ENCODE assay signal across 2 cellular contexts in the genomic region with DNA sequence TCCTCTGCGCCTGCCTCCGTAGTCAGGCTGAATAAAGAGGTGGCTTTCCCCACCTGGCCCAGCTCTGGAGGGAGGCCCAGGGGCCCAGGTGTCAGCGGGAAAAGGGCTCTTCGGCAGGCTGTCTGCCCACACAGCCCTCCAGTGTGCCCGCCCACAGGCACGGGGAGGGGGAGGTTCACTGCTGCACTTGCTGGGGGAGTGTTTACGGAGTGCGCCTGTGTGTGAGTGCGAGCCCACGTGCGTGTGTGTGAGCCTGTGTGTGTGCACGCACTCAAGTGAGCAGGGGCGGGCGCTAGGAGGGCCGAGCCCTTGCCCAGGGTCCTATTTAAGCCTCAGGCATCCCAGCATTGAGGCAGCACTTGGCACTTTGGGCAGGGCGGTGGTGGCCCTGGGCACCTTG.
TF ChIP-seq lines count a peak whose summit lies in the region.

No MANE protein-coding gene starts in this region.

TF ChIP-seq in IMR-90, 13 proteins besides CTCF, POLR2A, EP300 and RAD21 (continued from another document):
- TF ChIP-seq USF2 (IDR thresholded peaks at IDR 0.05; ENCODE audit: low read depth, low read length) (no peak), CHD1 (IDR thresholded peaks at IDR 0.05; ENCODE audit: low read depth, low read length) (no peak)
- TF ChIP-seq, protein P1, sequence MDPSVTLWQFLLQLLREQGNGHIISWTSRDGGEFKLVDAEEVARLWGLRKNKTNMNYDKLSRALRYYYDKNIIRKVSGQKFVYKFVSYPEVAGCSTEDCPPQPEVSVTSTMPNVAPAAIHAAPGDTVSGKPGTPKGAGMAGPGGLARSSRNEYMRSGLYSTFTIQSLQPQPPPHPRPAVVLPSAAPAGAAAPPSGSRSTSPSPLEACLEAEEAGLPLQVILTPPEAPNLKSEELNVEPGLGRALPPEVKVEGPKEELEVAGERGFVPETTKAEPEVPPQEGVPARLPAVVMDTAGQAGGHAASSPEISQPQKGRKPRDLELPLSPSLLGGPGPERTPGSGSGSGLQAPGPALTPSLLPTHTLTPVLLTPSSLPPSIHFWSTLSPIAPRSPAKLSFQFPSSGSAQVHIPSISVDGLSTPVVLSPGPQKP (IDR thresholded peaks at IDR 0.05; ENCODE audit: borderline replicate concordance, low read depth, low read length): no peak

TF ChIP-seq in SK-N-SH treated with all-trans-retinoic acid at 6 μM for 48 hours, 23 proteins besides CTCF, POLR2A, EP300 and RAD21 (continued from another document):
- TF ChIP-seq TSHZ2 (CRISPR knock-in tag; IDR thresholded peaks at IDR 0.05) (no peak), ZC3H10 (CRISPR knock-in tag; IDR thresholded peaks at IDR 0.05) (no peak), PPARA (CRISPR knock-in tag; IDR thresholded peaks at IDR 0.05; ENCODE audit: borderline replicate concordance) (no peak), RARB (CRISPR knock-in tag; IDR thresholded peaks at IDR 0.05) (no peak), CSDC2 (CRISPR knock-in tag; IDR thresholded peaks at IDR 0.05) (no peak), ZNF565 (CRISPR knock-in tag; conservative IDR thresholded peaks at IDR 0.05; ENCODE audit: low read depth) (no peak), ESRRG (CRISPR knock-in tag; IDR thresholded peaks at IDR 0.05) (no peak), BACH2 (CRISPR knock-in tag; IDR thresholded peaks at IDR 0.05; ENCODE audit: borderline replicate concordance) (no peak), POU6F1 (CRISPR knock-in tag; IDR thresholded peaks at IDR 0.05; ENCODE audit: borderline replicate concordance, low read depth) (no peak), ZNF8 (CRISPR knock-in tag; IDR thresholded peaks at IDR 0.05) (no peak), GLIS3 (CRISPR knock-in tag; IDR thresholded peaks at IDR 0.05) (no peak), ZNF70 (CRISPR knock-in tag; IDR thresholded peaks at IDR 0.05) (no peak), TOX (CRISPR knock-in tag; IDR thresholded peaks at IDR 0.05; ENCODE audit: borderline replicate concordance) (no peak), ZFP30 (CRISPR knock-in tag; IDR thresholded peaks at IDR 0.05) (no peak), ARNTL (CRISPR knock-in tag; IDR thresholded peaks at IDR 0.05; ENCODE audit: borderline replicate concordance, low read depth) (no peak)
- TF ChIP-seq, protein P2, sequence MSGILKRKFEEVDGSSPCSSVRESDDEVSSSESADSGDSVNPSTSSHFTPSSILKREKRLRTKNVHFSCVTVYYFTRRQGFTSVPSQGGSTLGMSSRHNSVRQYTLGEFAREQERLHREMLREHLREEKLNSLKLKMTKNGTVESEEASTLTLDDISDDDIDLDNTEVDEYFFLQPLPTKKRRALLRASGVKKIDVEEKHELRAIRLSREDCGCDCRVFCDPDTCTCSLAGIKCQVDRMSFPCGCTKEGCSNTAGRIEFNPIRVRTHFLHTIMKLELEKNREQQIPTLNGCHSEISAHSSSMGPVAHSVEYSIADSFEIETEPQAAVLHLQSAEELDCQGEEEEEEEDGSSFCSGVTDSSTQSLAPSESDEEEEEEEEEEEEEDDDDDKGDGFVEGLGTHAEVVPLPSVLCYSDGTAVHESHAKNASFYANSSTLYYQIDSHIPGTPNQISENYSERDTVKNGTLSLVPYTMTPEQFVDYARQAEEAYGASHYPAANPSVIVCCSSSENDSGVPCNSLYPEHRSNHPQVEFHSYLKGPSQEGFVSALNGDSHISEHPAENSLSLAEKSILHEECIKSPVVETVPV (CRISPR knock-in tag; IDR thresholded peaks at IDR 0.05): no peak
- TF ChIP-seq, protein P3, sequence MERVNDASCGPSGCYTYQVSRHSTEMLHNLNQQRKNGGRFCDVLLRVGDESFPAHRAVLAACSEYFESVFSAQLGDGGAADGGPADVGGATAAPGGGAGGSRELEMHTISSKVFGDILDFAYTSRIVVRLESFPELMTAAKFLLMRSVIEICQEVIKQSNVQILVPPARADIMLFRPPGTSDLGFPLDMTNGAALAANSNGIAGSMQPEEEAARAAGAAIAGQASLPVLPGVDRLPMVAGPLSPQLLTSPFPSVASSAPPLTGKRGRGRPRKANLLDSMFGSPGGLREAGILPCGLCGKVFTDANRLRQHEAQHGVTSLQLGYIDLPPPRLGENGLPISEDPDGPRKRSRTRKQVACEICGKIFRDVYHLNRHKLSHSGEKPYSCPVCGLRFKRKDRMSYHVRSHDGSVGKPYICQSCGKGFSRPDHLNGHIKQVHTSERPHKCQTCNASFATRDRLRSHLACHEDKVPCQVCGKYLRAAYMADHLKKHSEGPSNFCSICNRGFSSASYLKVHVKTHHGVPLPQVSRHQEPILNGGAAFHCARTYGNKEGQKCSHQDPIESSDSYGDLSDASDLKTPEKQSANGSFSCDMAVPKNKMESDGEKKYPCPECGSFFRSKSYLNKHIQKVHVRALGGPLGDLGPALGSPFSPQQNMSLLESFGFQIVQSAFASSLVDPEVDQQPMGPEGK (CRISPR knock-in tag; IDR thresholded peaks at IDR 0.05; ENCODE audit: borderline replicate concordance): no peak
